ENCODE assay signal across 1 cellular context in genomic region chr7:99446096-99446495, GRCh38.
A peak's percentile ranks its signal among the peaks of the same experiment; 100 is the strongest.
TF ChIP-seq lines count a peak whose summit lies in the region.

No MANE protein-coding gene starts in this region.

TF ChIP-seq in IMR-90, 13 proteins besides CTCF, POLR2A, EP300 and RAD21:
- TF ChIP-seq NFE2L2 (IDR thresholded peaks at IDR 0.05; ENCODE audit: low read depth, low read length) (no peak), USF2 (IDR thresholded peaks at IDR 0.05; ENCODE audit: low read depth, low read length) (peak; percentile 11; the same call in 1 of the 2 replicates)
